Comparison of ENCODE assay signal across 1 cellular context in the genomic region with DNA sequence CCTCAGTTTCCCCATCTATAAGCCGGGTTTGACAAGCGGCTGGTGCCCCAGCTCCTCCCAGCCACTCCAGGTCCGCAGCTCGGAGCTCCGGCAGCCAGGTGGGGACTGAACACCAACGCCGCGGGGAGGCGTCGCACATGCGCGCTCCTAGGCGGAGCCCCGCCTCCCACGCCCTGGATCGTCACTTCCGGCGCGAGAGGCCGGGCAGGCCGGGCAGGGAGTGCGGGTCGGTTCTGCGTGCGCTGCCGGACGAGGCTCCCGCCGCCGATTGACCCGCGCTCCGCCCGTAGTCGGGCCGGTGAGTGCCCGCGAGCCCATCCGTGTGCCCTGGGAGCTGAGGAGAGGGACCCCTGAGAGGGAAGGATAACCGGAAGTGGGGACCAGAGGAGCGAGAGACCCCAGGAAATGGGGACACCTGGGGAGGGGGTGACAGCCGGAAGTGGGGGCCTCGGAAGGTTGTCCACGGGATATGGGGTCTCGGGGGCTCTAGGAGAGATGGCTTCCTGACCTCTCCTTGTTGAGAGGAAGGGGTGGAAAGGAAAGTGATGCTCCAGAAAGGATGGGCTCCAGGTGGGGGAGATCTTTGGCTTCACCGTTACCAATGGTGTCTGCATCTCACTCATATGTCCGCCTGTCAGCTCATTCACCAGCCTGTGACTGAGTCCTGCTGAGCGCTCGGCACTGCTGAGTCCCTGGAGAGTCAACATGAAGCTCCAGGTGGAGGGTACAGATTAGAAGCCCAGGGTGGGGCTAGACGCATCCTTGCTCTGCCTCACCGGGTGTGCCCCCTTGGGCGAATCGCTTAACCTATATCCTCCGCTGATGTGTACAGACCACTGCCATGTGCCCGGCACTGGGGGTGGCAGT.
TF ChIP-seq lines count a peak whose summit lies in the region.

Gene TTPAL, plus strand, starts transcription at position 181 of the 867 bp plus-strand sequence. CDS start 4,126 bp downstream, outside the sequence.

TF ChIP-seq in HepG2, 621 proteins besides CTCF, POLR2A, EP300 and RAD21 (continued from another document and continues in another):
- no peak for TF ChIP-seq PLRG1 (conservative IDR thresholded peaks at IDR 0.05)
- TF ChIP-seq, protein P1, sequence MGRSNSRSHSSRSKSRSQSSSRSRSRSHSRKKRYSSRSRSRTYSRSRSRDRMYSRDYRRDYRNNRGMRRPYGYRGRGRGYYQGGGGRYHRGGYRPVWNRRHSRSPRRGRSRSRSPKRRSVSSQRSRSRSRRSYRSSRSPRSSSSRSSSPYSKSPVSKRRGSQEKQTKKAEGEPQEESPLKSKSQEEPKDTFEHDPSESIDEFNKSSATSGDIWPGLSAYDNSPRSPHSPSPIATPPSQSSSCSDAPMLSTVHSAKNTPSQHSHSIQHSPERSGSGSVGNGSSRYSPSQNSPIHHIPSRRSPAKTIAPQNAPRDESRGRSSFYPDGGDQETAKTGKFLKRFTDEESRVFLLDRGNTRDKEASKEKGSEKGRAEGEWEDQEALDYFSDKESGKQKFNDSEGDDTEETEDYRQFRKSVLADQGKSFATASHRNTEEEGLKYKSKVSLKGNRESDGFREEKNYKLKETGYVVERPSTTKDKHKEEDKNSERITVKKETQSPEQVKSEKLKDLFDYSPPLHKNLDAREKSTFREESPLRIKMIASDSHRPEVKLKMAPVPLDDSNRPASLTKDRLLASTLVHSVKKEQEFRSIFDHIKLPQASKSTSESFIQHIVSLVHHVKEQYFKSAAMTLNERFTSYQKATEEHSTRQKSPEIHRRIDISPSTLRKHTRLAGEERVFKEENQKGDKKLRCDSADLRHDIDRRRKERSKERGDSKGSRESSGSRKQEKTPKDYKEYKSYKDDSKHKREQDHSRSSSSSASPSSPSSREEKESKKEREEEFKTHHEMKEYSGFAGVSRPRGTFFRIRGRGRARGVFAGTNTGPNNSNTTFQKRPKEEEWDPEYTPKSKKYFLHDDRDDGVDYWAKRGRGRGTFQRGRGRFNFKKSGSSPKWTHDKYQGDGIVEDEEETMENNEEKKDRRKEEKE (IDR thresholded peaks at IDR 0.05) = no peak
- TF ChIP-seq TEAD3 (CRISPR knock-in tag; optimal IDR thresholded peaks at IDR 0.05; ENCODE audit: borderline replicate concordance) = peak; percentile 89
- TF ChIP-seq NFE2L1 (CRISPR knock-in tag; IDR thresholded peaks at IDR 0.05; ENCODE audit: borderline replicate concordance) = peak; percentile 79; the same call in 1 of the 2 replicates
- TF ChIP-seq CERS6 (CRISPR knock-in tag; IDR thresholded peaks at IDR 0.05) = no peak
- TF ChIP-seq, protein P2, sequence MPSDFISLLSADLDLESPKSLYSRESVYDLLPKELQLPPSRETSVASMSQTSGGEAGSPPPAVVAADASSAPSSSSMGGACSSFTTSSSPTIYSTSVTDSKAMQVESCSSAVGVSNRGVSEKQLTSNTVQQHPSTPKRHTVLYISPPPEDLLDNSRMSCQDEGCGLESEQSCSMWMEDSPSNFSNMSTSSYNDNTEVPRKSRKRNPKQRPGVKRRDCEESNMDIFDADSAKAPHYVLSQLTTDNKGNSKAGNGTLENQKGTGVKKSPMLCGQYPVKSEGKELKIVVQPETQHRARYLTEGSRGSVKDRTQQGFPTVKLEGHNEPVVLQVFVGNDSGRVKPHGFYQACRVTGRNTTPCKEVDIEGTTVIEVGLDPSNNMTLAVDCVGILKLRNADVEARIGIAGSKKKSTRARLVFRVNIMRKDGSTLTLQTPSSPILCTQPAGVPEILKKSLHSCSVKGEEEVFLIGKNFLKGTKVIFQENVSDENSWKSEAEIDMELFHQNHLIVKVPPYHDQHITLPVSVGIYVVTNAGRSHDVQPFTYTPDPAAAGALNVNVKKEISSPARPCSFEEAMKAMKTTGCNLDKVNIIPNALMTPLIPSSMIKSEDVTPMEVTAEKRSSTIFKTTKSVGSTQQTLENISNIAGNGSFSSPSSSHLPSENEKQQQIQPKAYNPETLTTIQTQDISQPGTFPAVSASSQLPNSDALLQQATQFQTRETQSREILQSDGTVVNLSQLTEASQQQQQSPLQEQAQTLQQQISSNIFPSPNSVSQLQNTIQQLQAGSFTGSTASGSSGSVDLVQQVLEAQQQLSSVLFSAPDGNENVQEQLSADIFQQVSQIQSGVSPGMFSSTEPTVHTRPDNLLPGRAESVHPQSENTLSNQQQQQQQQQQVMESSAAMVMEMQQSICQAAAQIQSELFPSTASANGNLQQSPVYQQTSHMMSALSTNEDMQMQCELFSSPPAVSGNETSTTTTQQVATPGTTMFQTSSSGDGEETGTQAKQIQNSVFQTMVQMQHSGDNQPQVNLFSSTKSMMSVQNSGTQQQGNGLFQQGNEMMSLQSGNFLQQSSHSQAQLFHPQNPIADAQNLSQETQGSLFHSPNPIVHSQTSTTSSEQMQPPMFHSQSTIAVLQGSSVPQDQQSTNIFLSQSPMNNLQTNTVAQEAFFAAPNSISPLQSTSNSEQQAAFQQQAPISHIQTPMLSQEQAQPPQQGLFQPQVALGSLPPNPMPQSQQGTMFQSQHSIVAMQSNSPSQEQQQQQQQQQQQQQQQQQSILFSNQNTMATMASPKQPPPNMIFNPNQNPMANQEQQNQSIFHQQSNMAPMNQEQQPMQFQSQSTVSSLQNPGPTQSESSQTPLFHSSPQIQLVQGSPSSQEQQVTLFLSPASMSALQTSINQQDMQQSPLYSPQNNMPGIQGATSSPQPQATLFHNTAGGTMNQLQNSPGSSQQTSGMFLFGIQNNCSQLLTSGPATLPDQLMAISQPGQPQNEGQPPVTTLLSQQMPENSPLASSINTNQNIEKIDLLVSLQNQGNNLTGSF (CRISPR knock-in tag; IDR thresholded peaks at IDR 0.05) = no peak; the same call in none of the 2 replicates
- peak; percentile 79; the same call in 1 of the 2 replicates for TF ChIP-seq ZNF142 (CRISPR knock-in tag; IDR thresholded peaks at IDR 0.05)
- TF ChIP-seq, protein P3, sequence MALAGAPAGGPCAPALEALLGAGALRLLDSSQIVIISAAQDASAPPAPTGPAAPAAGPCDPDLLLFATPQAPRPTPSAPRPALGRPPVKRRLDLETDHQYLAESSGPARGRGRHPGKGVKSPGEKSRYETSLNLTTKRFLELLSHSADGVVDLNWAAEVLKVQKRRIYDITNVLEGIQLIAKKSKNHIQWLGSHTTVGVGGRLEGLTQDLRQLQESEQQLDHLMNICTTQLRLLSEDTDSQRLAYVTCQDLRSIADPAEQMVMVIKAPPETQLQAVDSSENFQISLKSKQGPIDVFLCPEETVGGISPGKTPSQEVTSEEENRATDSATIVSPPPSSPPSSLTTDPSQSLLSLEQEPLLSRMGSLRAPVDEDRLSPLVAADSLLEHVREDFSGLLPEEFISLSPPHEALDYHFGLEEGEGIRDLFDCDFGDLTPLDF (CRISPR knock-in tag; IDR thresholded peaks at IDR 0.05) = peak; percentile 64; the same call in 1 of the 2 replicates
- TF ChIP-seq MAFK (conservative IDR thresholded peaks at IDR 0.05 in 1 of 2, IDR thresholded peaks at IDR 0.05 in 1 of 2; ENCODE audit: low read length in 2 of 2) = no peak
- TF ChIP-seq NFIC (IDR thresholded peaks at IDR 0.05; ENCODE audit: low read length) = no peak
- no peak for TF ChIP-seq MATR3 (CRISPR knock-in tag; IDR thresholded peaks at IDR 0.05)
- TF ChIP-seq FOXK1 (CRISPR knock-in tag; IDR thresholded peaks at IDR 0.05; ENCODE audit: borderline replicate concordance, low read depth) = peak; percentile 92; the same call in 1 of the 2 replicates
- 0 out of 2 replicates have a peak, but pooled peaks have one; percentile 48 for TF ChIP-seq DNMT3B (CRISPR knock-in tag; conservative IDR thresholded peaks at IDR 0.05)
- peak; percentile 85; the same call in 1 of the 2 replicates for TF ChIP-seq ZNF710 (CRISPR knock-in tag; IDR thresholded peaks at IDR 0.05; ENCODE audit: borderline replicate concordance)
- TF ChIP-seq ZIK1 (CRISPR knock-in tag; IDR thresholded peaks at IDR 0.05; ENCODE audit: borderline replicate concordance, low read depth) = peak; percentile 98; the same call in 1 of the 2 replicates
- TF ChIP-seq NONO (IDR thresholded peaks at IDR 0.05) = no peak
- peak; percentile 99 for TF ChIP-seq NONO (CRISPR knock-in tag; conservative IDR thresholded peaks at IDR 0.05)
- peak; percentile 79; the same call in 1 of the 2 replicates for TF ChIP-seq SIN3A (IDR thresholded peaks at IDR 0.05; ENCODE audit: borderline replicate concordance, low read depth, low read length)
- TF ChIP-seq JDP2 (CRISPR knock-in tag; IDR thresholded peaks at IDR 0.05; ENCODE audit: borderline replicate concordance) = no peak; the same call in 1 of the 2 replicates
- peak; percentile 62 for TF ChIP-seq SKI (IDR thresholded peaks at IDR 0.05; ENCODE audit: partially characterized antibody)
- no peak for TF ChIP-seq ZNF841 (CRISPR knock-in tag; IDR thresholded peaks at IDR 0.05; ENCODE audit: borderline replicate concordance)
- peak; percentile 97; the same call in 1 of the 2 replicates for TF ChIP-seq RARG (CRISPR knock-in tag; IDR thresholded peaks at IDR 0.05; ENCODE audit: low read depth)
- peak; percentile 78; the same call in 1 of the 2 replicates for TF ChIP-seq ATF7-NPFF (CRISPR knock-in tag; IDR thresholded peaks at IDR 0.05; ENCODE audit: low read depth)
- TF ChIP-seq SOX6 (IDR thresholded peaks at IDR 0.05) = no peak
- TF ChIP-seq SOX6 (CRISPR knock-in tag; IDR thresholded peaks at IDR 0.05) = peak; percentile 77
- peak; percentile 84 for TF ChIP-seq HNRNPLL (IDR thresholded peaks at IDR 0.05; ENCODE audit: low read depth, low read length, poor library complexity, severe bottlenecking)
- TF ChIP-seq ZNF891 (CRISPR knock-in tag; IDR thresholded peaks at IDR 0.05) = peak; percentile 98
- TF ChIP-seq ZNF543 (CRISPR knock-in tag; IDR thresholded peaks at IDR 0.05) = peak; percentile 96
- TF ChIP-seq ZNF644 (CRISPR knock-in tag; IDR thresholded peaks at IDR 0.05; ENCODE audit: low read depth) = 0 out of 2 replicates have a peak, but pooled peaks have one; percentile 27
- peak; percentile 66 for TF ChIP-seq BCL6 (CRISPR knock-in tag; IDR thresholded peaks at IDR 0.05)
- peak; percentile 89 for TF ChIP-seq ZBTB46 (CRISPR knock-in tag; IDR thresholded peaks at IDR 0.05; ENCODE audit: borderline replicate concordance)
- TF ChIP-seq SP2 (CRISPR knock-in tag; IDR thresholded peaks at IDR 0.05) = peak; percentile 77
- TF ChIP-seq U2AF1 (optimal IDR thresholded peaks at IDR 0.05; ENCODE audit: low read depth, low read length) = no peak
- TF ChIP-seq PAF1 (CRISPR knock-in tag; IDR thresholded peaks at IDR 0.05) = no peak
